In the genomic region with DNA sequence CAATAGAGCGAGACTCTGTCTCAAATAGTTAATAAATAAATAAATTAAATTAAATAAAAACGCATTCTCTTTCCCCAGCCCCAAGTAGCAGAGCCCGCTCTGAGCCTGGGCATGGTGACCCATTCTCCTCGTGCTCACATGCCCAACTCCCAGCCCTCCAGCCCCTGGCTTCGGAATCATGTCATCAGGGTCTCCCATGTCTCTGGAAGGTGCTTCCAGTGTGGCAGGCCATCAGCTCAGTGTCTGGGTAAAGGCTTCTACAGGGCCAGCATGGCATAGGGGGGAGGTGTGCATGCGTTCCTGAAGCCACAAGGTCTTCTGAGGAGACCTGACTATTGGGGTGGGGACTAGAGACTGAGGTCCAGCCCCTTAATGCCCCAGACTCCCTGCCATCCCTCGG, we compare ENCODE assay signal across 29 cellular contexts.
"Had no signal": no experiment of that assay in that cellular context is flagged by ENCODE, and none has a peak within 500 bp of the region (broad histone marks: within the 10 kb centered on the region; RNA-seq: fewer than 3 reads in every experiment).

No MANE protein-coding gene starts in this region.

- H3K9me3 Mint-ChIP-seq: central memory CD8-positive, alpha-beta T cell; dendritic cell treated with granulocyte-macrophage colony-stimulating factor and Interleukin-4, amounts not matched to agents 40 ng/mL and 50 ng/mL, for 4 days; effector memory CD8-positive, alpha-beta T cell; naive thymus-derived CD8-positive, alpha-beta T cell; nephron progenitor cell; type B pancreatic cell had no signal

- H3K27ac Mint-ChIP-seq: dendritic cell treated with granulocyte-macrophage colony-stimulating factor and Interleukin-4, amounts not matched to agents 40 ng/mL and 50 ng/mL, for 4 days; nephron progenitor cell; type B pancreatic cell had no signal

- H3K4me3 ChIP-seq: colonic mucosa, esophagus squamous epithelium, heart right ventricle, left ventricle myocardium inferior, lower lobe of right lung, smooth muscle cell, testis, tibial artery had no signal

- H3K36me3 ChIP-seq: colonic mucosa, esophagus squamous epithelium, left ventricle myocardium inferior, lower lobe of right lung, tibial artery had no signal

- DNase-seq: colonic mucosa; effector memory CD8-positive, alpha-beta T cell; erythroblast; esophagus squamous epithelium; foreskin melanocyte; glutamatergic neuron; heart right ventricle; hippocampal formation; left cardiac atrium; left ventricle myocardium inferior; lower lobe of right lung; mesenchymal stem cell; naive thymus-derived CD8-positive, alpha-beta T cell; nephron progenitor cell; stimulated activated CD4-positive, alpha-beta T cell treated with anti-CD3 and anti-CD28 coated beads, Interleukin-12 subunit alpha, Interleukin-12 subunit beta, amount 100 ng/mL, for 4 hours; stimulated activated CD4-positive, alpha-beta T cell treated with anti-CD3 and anti-CD28 coated beads, Interleukin-1b, Interleukin-23, amount 100 ng/mL, for 48 hours; stimulated activated CD4-positive, alpha-beta T cell treated with anti-CD3 and anti-CD28 coated beads, Interleukin-4, amount 100 ng/mL, for 1 hour; stimulated activated CD8-positive, alpha-beta memory T cell treated with anti-CD3 and anti-CD28 coated beads, Interleukin-4, amount 100 ng/mL, for 48 hours; stimulated activated naive CD8-positive, alpha-beta T cell treated with anti-CD3 and anti-CD28 coated beads, Interleukin-15, Interleukin-2, amounts not matched to agents 100 U/mL and 50 U/mL, for 24 hours; substantia nigra; testis; tibial artery had no signal

- H3K9me3 ChIP-seq: colonic mucosa, esophagus squamous epithelium, heart right ventricle, left ventricle myocardium inferior, lower lobe of right lung, testis, tibial artery had no signal

- H3K4me3 Mint-ChIP-seq: central memory CD8-positive, alpha-beta T cell; dendritic cell treated with granulocyte-macrophage colony-stimulating factor and Interleukin-4, amounts not matched to agents 40 ng/mL and 50 ng/mL, for 4 days; effector memory CD8-positive, alpha-beta T cell; naive thymus-derived CD8-positive, alpha-beta T cell; nephron progenitor cell; type B pancreatic cell had no signal

- H3K36me3 Mint-ChIP-seq: naive thymus-derived CD8-positive, alpha-beta T cell; type B pancreatic cell had no signal

- H3K4me1 ChIP-seq: colonic mucosa, esophagus squamous epithelium, lower lobe of right lung, parathyroid adenoma, testis, tibial artery had no signal

- H3K27me3 ChIP-seq: colonic mucosa, esophagus squamous epithelium, heart right ventricle, testis had no signal

- H3K4me1 Mint-ChIP-seq: central memory CD8-positive, alpha-beta T cell; nephron progenitor cell had no signal

- H3K27me3 Mint-ChIP-seq: central memory CD8-positive, alpha-beta T cell; effector memory CD8-positive, alpha-beta T cell; naive thymus-derived CD8-positive, alpha-beta T cell; progenitor cell of endocrine pancreas; type B pancreatic cell had no signal

- ATAC-seq: effector memory CD8-positive, alpha-beta T cell; heart right ventricle; lower lobe of right lung; naive thymus-derived CD8-positive, alpha-beta T cell; sciatic nerve; stimulated activated naive CD8-positive, alpha-beta T cell treated with anti-CD3 and anti-CD28 coated beads, Interleukin-15, Interleukin-2, amounts not matched to agents 100 U/mL and 50 U/mL, for 24 hours had no signal

- H3K27ac ChIP-seq: colonic mucosa, esophagus squamous epithelium, heart right ventricle, left ventricle myocardium inferior, lower lobe of right lung, parathyroid adenoma, testis, tibial artery had no signal
